ENCODE assay signal across 1 cellular context in the genomic region with DNA sequence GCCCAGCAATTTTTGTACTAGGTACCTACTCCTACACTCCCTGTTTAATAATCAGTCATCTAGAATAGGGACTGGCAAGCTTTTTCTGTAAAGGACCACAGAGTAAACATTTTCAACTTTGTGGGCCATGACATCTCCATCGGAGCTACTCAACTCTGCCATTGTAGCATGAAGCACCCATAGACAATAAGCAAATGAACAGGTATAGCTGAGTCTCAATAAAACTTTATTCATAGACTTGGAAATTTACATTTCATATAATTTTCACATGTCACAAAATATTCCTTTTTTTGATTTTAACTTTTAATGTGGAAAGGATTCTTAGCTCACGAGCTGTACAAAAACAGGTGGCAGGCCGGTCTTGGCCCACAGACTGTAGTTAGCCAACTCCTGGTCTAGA.
TF ChIP-seq lines count a peak whose summit lies in the region.

No MANE protein-coding gene starts in this region.

TF ChIP-seq in HCT116, 20 proteins besides CTCF, POLR2A, EP300 and RAD21 (continued from another document):
- no peak for TF ChIP-seq MAX (IDR thresholded peaks at IDR 0.05)
- no peak for TF ChIP-seq SP1 (IDR thresholded peaks at IDR 0.05; ENCODE audit: low read depth)
- no peak for TF ChIP-seq EZH2 (IDR thresholded peaks at IDR 0.05)
- no peak for TF ChIP-seq REST (IDR thresholded peaks at IDR 0.05; ENCODE audit: low read depth)
- TF ChIP-seq, protein P1, sequence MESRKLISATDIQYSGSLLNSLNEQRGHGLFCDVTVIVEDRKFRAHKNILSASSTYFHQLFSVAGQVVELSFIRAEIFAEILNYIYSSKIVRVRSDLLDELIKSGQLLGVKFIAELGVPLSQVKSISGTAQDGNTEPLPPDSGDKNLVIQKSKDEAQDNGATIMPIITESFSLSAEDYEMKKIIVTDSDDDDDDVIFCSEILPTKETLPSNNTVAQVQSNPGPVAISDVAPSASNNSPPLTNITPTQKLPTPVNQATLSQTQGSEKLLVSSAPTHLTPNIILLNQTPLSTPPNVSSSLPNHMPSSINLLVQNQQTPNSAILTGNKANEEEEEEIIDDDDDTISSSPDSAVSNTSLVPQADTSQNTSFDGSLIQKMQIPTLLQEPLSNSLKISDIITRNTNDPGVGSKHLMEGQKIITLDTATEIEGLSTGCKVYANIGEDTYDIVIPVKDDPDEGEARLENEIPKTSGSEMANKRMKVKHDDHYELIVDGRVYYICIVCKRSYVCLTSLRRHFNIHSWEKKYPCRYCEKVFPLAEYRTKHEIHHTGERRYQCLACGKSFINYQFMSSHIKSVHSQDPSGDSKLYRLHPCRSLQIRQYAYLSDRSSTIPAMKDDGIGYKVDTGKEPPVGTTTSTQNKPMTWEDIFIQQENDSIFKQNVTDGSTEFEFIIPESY (IDR thresholded peaks at IDR 0.05; ENCODE audit: extremely low read depth, insufficient replicate concordance, low read length) = no peak
- no peak for TF ChIP-seq TCF7L2 (IDR thresholded peaks at IDR 0.05; ENCODE audit: borderline replicate concordance, extremely low read depth, insufficient read depth, insufficient read length)
- no peak for TF ChIP-seq YY1 (IDR thresholded peaks at IDR 0.05; ENCODE audit: extremely low read depth, insufficient replicate concordance, low read depth, low read length)
- TF ChIP-seq EGR1 (IDR thresholded peaks at IDR 0.05; ENCODE audit: low read depth) = no peak
- TF ChIP-seq JUND (IDR thresholded peaks at IDR 0.05) = no peak
- no peak for TF ChIP-seq SIN3A (IDR thresholded peaks at IDR 0.05; ENCODE audit: low read depth)
- no peak for TF ChIP-seq CEBPB (IDR thresholded peaks at IDR 0.05; ENCODE audit: low read depth)
